Comparison of ENCODE assay signal across 18 cellular contexts in genomic region chr17:35299108-35299507, GRCh38. TPM values are rescaled to one million over a fixed set of nuclear protein-coding genes. Genes with fewer than 3 reads are reported as not detected.
DNase-seq lines count a peak whose midpoint lies in the region; ATAC-seq, FAIRE-seq and TF ChIP-seq lines count a peak whose summit lies in the region.
"Had no signal": no experiment of that assay in that cellular context is flagged by ENCODE, and none has a peak within 500 bp of the region (broad histone marks: within the 10 kb centered on the region; RNA-seq: fewer than 3 reads in every experiment).

No MANE protein-coding gene starts in this region.

- H3K27ac ChIP-seq in C4-2B (peak overlapping the region; percentile 52; the same call in 1 of the 2 replicates), Peyer's patch (no peak overlapping the region)
- H3K27ac ChIP-seq: heart left ventricle, neural progenitor cell had no signal

- peak; percentile 50 for DNase-seq in HPDE6-E6E7 (ENCODE audit: extremely low spot score)
- peak; percentile 87 for DNase-seq in bronchial epithelial cell (ENCODE audit: low read depth)
- peak; percentile 62 for DNase-seq in mucosa of gallbladder (ENCODE audit: low spot score)
- DNase-seq in NCI-H1105 treated with DMSO at 0.1 percent for 48 hours (lab: John Stamatoyannopoulos, UW) = no peak
- DNase-seq in Peyer's patch = no peak
- no peak for DNase-seq in NCI-H1092 (lab: John Stamatoyannopoulos, UW)
- DNase-seq: activated CD8-positive, alpha-beta T cell treated with anti-CD3 and anti-CD28 coated beads for 36 hours; activated T-cell treated with anti-CD3 and anti-CD28 coated beads, Interleukin-2, amount 50 U/mL, for 72 hours; GF-D8; heart left ventricle; mesendoderm; NCI-H2171 treated with DMSO at 0.1 percent for 48 hours; stimulated activated naive CD8-positive, alpha-beta T cell treated with anti-CD3 and anti-CD28 coated beads, Interleukin-15, amount 100 ng/mL, for 72 hours; T-helper 1 cell had no signal

- H3K27me3 ChIP-seq in bronchial epithelial cell (ENCODE audit: control insufficient read depth, insufficient read depth, low read length) (no peaks in the 10 kb centered on the region), Peyer's patch (no peaks in the 10 kb centered on the region)
- H3K27me3 ChIP-seq: heart left ventricle, neural progenitor cell had no signal

- TF ChIP-seq POLR2A in Peyer's patch (IDR thresholded peaks at IDR 0.05) = no peak

- ATAC-seq in GM19452 (IDR thresholded peaks at IDR 0.05; ENCODE audit: unreplicated experiment) = no peak
- ATAC-seq: activated CD8-positive, alpha-beta T cell treated with anti-CD3 and anti-CD28 coated beads for 36 hours; activated T-cell treated with anti-CD3 and anti-CD28 coated beads, Interleukin-2, amount 50 U/mL, for 72 hours; heart left ventricle; stimulated activated naive CD8-positive, alpha-beta T cell treated with anti-CD3 and anti-CD28 coated beads, Interleukin-15, amount 100 ng/mL, for 72 hours had no signal

- H3K4me1 ChIP-seq in Peyer's patch = no peaks in the 10 kb centered on the region
- H3K4me1 ChIP-seq: heart left ventricle, neural progenitor cell had no signal

- TF ChIP-seq CTCF in C4-2B (conservative IDR thresholded peaks at IDR 0.05) (no peak), bronchial epithelial cell (IDR thresholded peaks at IDR 0.05; ENCODE audit: insufficient read depth, low read length, severe bottlenecking) (no peak), Peyer's patch (IDR thresholded peaks at IDR 0.05) (no peak)

- FAIRE-seq in bronchial epithelial cell (lab: Jason Lieb, UNC) = no peak
- FAIRE-seq: H1 had no signal

- H3K4me3 ChIP-seq in bronchial epithelial cell (ENCODE audit: low read depth, low read length) (no peak overlapping the region), Peyer's patch (no peak overlapping the region)
- H3K4me3 ChIP-seq: heart left ventricle, neural progenitor cell had no signal

- H3K36me3 ChIP-seq in bronchial epithelial cell (ENCODE audit: control insufficient read depth, insufficient read depth, low read length) (no peaks in the 10 kb centered on the region), Peyer's patch (no peaks in the 10 kb centered on the region)
- H3K36me3 ChIP-seq: heart left ventricle, neural progenitor cell had no signal

- peaks cover 0 to 3% (median 0%) of the 10 kb centered on the region in 4 donors for H3K9me3 ChIP-seq in Peyer's patch

RNA-seq across cellular contexts. Expression of gene SLFN5, which starts 56.2 kb away (rescaled TPM):
- 104 and 112 TPM in 2 replicates for total RNA-seq in bronchial epithelial cell
- 18.3 TPM for total RNA-seq in mucosa of gallbladder
- 10 to 100 TPM in 2 of 4 donors, 1 to 10 TPM in 2; 6.8 to 35.5 (median 11.4) TPM for total RNA-seq in Peyer's patch

Comparison
In these comparisons a context has a peak if more than half of its experiments do, and no peak if none do; other contexts are left out.
1. DNase-seq: peak in HPDE6-E6E7 (single experiment), bronchial epithelial cell (single experiment) and mucosa of gallbladder (single experiment); none in NCI-H1105 treated with DMSO at 0.1 percent for 48 hours (single experiment), Peyer's patch (0 of 3) and NCI-H1092 (single experiment).